In genomic region chr1:49364676-49365075, GRCh38 we compare ENCODE assay signal across 18 cellular contexts.
DNase-seq lines count a peak whose midpoint lies in the region; ATAC-seq and TF ChIP-seq lines count a peak whose summit lies in the region.
"Had no signal": no experiment of that assay in that cellular context is flagged by ENCODE, and none has a peak within 500 bp of the region (broad histone marks: within the 10 kb centered on the region; RNA-seq: fewer than 3 reads in every experiment).

No MANE protein-coding gene starts in this region.

- H2AK5ac ChIP-seq in mesendoderm (ENCODE audit: low read length) = no peak overlapping the region

- no peaks in the 10 kb centered on the region for H3F3A ChIP-seq in GM23338 (replicated peaks; ENCODE audit: low read depth)

- no peak overlapping the region for H3K27ac ChIP-seq in GM23338 (ENCODE audit: low read depth)
- H3K27ac ChIP-seq in mesendoderm (ENCODE audit: low read depth, low read length) = no peak overlapping the region
- H3K27ac ChIP-seq: BLaER1, epithelial cell of prostate, neutrophil, tibial nerve had no signal

- H2BK5ac ChIP-seq in mesendoderm (ENCODE audit: low read length) = no peak overlapping the region

- ATAC-seq in GM23338 (peak; percentile 34; the same call in 1 of the 3 replicates), WTC11 (peak; percentile 57; the same call in 1 of the 2 replicates), HG03342 (IDR thresholded peaks at IDR 0.05; ENCODE audit: unreplicated experiment) (no peak)
- ATAC-seq: GM12878 had no signal

- no peak overlapping the region for H2BK15ac ChIP-seq in mesendoderm (replicated peaks; ENCODE audit: low read depth)

- CTCF ChIA-PET in WTC11 (lab: Charles Lee) = interaction anchor here (1.0 kb wide), 1 partner anchor 287 kb away, joined by 4 read pairs; no protein-coding TSS in a partner anchor

- H3K36me3 ChIP-seq in GM23338 (ENCODE audit: insufficient read depth) = no peaks in the 10 kb centered on the region
- no peaks in the 10 kb centered on the region for H3K36me3 ChIP-seq in mesendoderm (ENCODE audit: control insufficient read depth, insufficient read depth, low read length)
- H3K36me3 ChIP-seq: BLaER1, neutrophil, tibial nerve had no signal

- no peak overlapping the region for H3K23ac ChIP-seq in mesendoderm (ENCODE audit: low read length)

- no peak overlapping the region for H3K27ac Mint-ChIP-seq in GM23338
- no peak overlapping the region for H3K27ac Mint-ChIP-seq in WTC11
- H3K27ac Mint-ChIP-seq: activated B cell treated with CpG ODN at 0.5 μM for 24 hours had no signal

- no peak overlapping the region for H4K5ac ChIP-seq in mesendoderm (ENCODE audit: low read length)

- H3K4me3 Mint-ChIP-seq in GM23338 (no peak overlapping the region), WTC11 (no peak overlapping the region)
- H3K4me3 Mint-ChIP-seq: activated B cell treated with CpG ODN at 0.5 μM for 24 hours had no signal

- POLR2A ChIA-PET in WTC11 (lab: Charles Lee) = interaction anchor here (0.6 to 0.7 kb wide), 2 partner anchors 224 to 1657 kb away, joined by 3 to 4 read pairs; no protein-coding TSS in a partner anchor

- H3K9me2 ChIP-seq in GM23338 (ENCODE audit: insufficient read depth) = no peaks in the 10 kb centered on the region

- H3K79me2 ChIP-seq in GM23338 (replicated peaks; ENCODE audit: insufficient read depth) = no peaks in the 10 kb centered on the region
- H3K79me2 ChIP-seq in mesendoderm (ENCODE audit: control insufficient read depth, insufficient read depth, low read length) = no peaks in the 10 kb centered on the region

- H3K4me3 ChIP-seq in GM23338 (no peak overlapping the region), mesendoderm (ENCODE audit: low read length) (no peak overlapping the region)
- H3K4me3 ChIP-seq: BLaER1, GM12878, tibial nerve had no signal

- no CpG with 5 or more reads among the region's 7 CpGs for WGBS in mesendoderm (ENCODE audit: extremely low coverage, insufficient coverage, low lambda C conversion rate)

- H3K9ac ChIP-seq in mesendoderm (ENCODE audit: low read length) = no peak overlapping the region
- H3K9ac ChIP-seq: BLaER1 had no signal

- no peak overlapping the region for H3K56ac ChIP-seq in mesendoderm (ENCODE audit: low read length)

- no peak overlapping the region for H4K8ac ChIP-seq in mesendoderm (ENCODE audit: low read depth, low read length)

- H3K4me2 ChIP-seq in GM23338 (no peak overlapping the region), mesendoderm (ENCODE audit: low read length) (no peak overlapping the region)
- H3K4me2 ChIP-seq: BLaER1 had no signal

- H3K4ac ChIP-seq in mesendoderm (ENCODE audit: low read depth, low read length) = no peak overlapping the region

- DNase-seq in GM23338 (ENCODE audit: low spot score) (peak; percentile 45), NCI-H2171 treated with DMSO at 0.1 percent for 48 hours (lab: John Stamatoyannopoulos, UW) (peak; percentile 98), WTC11 (ENCODE audit: low spot score) (peak; percentile 10), mesendoderm (peak; percentile 39), midbrain (lab: John Stamatoyannopoulos, UW) (no peak), GM10266 (ENCODE audit: extremely low spot score) (no peak), pons (ENCODE audit: low spot score) (no peak)
- DNase-seq: activated B cell treated with CpG ODN at 0.5 μM for 24 hours; GOT3; head of caudate nucleus; NCI-H2081; stimulated activated CD4-positive, alpha-beta T cell treated with anti-CD3 and anti-CD28 coated beads, Interleukin-4, amount 100 ng/mL, for 1 hour had no signal

- no peaks in the 10 kb centered on the region for H3K4me1 ChIP-seq in GM23338 (ENCODE audit: insufficient read depth)
- no peaks in the 10 kb centered on the region for H3K4me1 ChIP-seq in mesendoderm (ENCODE audit: control insufficient read depth, low read depth, low read length)
- H3K4me1 ChIP-seq: BLaER1, tibial nerve had no signal

- H3K27me3 Mint-ChIP-seq in GM23338 (ENCODE audit: insufficient read depth, low read depth, poor library complexity) (peaks cover 2% of the 10 kb centered on the region), WTC11 (ENCODE audit: low read depth) (peaks cover 13% of the 10 kb centered on the region)

- H3K36me3 Mint-ChIP-seq in GM23338 (ENCODE audit: low read depth) (peaks cover 16% of the 10 kb centered on the region; the same call in 2 of the 3 replicates), WTC11 (no peaks in the 10 kb centered on the region)

- no peaks in the 10 kb centered on the region for H3K79me1 ChIP-seq in mesendoderm (ENCODE audit: low read length)

- H3K4me1 Mint-ChIP-seq in GM23338 = no peaks in the 10 kb centered on the region; the same call in 2 of the 3 replicates
- peaks cover 3% of the 10 kb centered on the region; the same call in 1 of the 2 replicates for H3K4me1 Mint-ChIP-seq in WTC11
- H3K4me1 Mint-ChIP-seq: activated B cell treated with CpG ODN at 0.5 μM for 24 hours had no signal

- H3K18ac ChIP-seq in mesendoderm (ENCODE audit: low read length) = no peak overlapping the region

- H3K27me3 ChIP-seq in GM23338 (ENCODE audit: insufficient read depth) = no peaks in the 10 kb centered on the region
- no peaks in the 10 kb centered on the region for H3K27me3 ChIP-seq in mesendoderm (ENCODE audit: insufficient read depth, low read length, poor library complexity)
- H3K27me3 ChIP-seq: BLaER1, neutrophil, tibial nerve had no signal

- H2AFZ ChIP-seq in GM23338 = no peak overlapping the region

- no peak overlapping the region for H2BK120ac ChIP-seq in mesendoderm (ENCODE audit: low read depth, low read length)

- H4K20me1 ChIP-seq in GM23338 (replicated peaks; ENCODE audit: insufficient read depth) = no peaks in the 10 kb centered on the region
- H4K20me1 ChIP-seq: BLaER1 had no signal

- TF ChIP-seq CTCF in GM23338 (conservative IDR thresholded peaks at IDR 0.05; ENCODE audit: low read depth in 2 of 2) (no peak), WTC11 (IDR thresholded peaks at IDR 0.05) (no peak), GM10266 (IDR thresholded peaks at IDR 0.05; ENCODE audit: control insufficient read depth, insufficient read depth, low read depth, missing control alignments) (no peak)

- H3K9me3 Mint-ChIP-seq in GM23338 = peaks cover 81% of the 10 kb centered on the region
- H3K9me3 Mint-ChIP-seq in WTC11 = no peaks in the 10 kb centered on the region
- H3K9me3 Mint-ChIP-seq: activated B cell treated with CpG ODN at 0.5 μM for 24 hours had no signal

TF ChIP-seq in GM23338, 12 proteins besides CTCF, POLR2A, EP300 and RAD21 (continues in another document):
- TF ChIP-seq NANOG (IDR thresholded peaks at IDR 0.05; ENCODE audit: borderline replicate concordance) = no peak
- TF ChIP-seq JUNB (IDR thresholded peaks at IDR 0.05; ENCODE audit: unreplicated experiment) = no peak
- no peak for TF ChIP-seq ZNF331 (CRISPR knock-in tag; IDR thresholded peaks at IDR 0.05; ENCODE audit: low read depth)
- TF ChIP-seq STAT1 (IDR thresholded peaks at IDR 0.05; ENCODE audit: unreplicated experiment) = no peak
- TF ChIP-seq EZH2 (IDR thresholded peaks at IDR 0.05; ENCODE audit: low read depth, unreplicated experiment) = no peak

TF ChIP-seq in WTC11, 78 proteins besides CTCF, POLR2A, EP300 and RAD21 (continues in another document):
- TF ChIP-seq ZNF532 (CRISPR knock-in tag; IDR thresholded peaks at IDR 0.05; ENCODE audit: borderline replicate concordance) (no peak), HMGA2 (CRISPR knock-in tag; IDR thresholded peaks at IDR 0.05) (no peak), ZNF281 (CRISPR knock-in tag; IDR thresholded peaks at IDR 0.05) (no peak)

Comparison
In these comparisons a context has a peak if more than half of its experiments do, and no peak if none do; other contexts are left out.
1. DNase-seq: peak in GM23338 (single experiment), NCI-H2171 treated with DMSO at 0.1 percent for 48 hours (single experiment), WTC11 (single experiment) and mesendoderm (single experiment); none in midbrain (single experiment), GM10266 (single experiment) and pons (single experiment).